8 cellular contexts compared by ENCODE assay signal in the genomic region with DNA sequence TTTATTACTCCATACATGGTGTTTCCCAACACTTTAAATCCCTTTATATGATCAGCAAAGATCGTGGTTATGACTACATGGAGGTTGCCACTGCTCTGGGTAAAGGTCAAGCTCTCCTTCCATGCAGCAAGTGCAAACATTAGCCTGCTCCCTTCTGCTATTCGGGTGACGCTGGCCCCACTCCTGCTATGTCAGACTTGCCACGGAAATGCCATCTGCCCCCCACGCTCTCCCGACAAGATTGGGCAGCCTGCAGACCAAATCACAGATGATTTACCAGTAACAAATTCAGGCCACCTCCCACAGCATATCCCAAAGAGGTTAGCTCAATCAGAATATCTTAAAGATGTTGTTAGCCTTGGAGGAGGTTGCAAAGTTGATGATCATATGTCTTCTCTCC.
"Had no signal": no experiment of that assay in that cellular context is flagged by ENCODE, and none has a peak within 500 bp of the region (broad histone marks: within the 10 kb centered on the region; RNA-seq: fewer than 3 reads in every experiment).

No MANE protein-coding gene starts in this region.

- H3K36me3 ChIP-seq: HAP-1 had no signal

- H3K4me1 ChIP-seq: HAP-1 had no signal

- H3K27ac Mint-ChIP-seq: HFFc6 had no signal

- H3K9me3 ChIP-seq: HAP-1 had no signal

- H3K27ac ChIP-seq: GM23248, HL-60 had no signal

- H3K4me3 Mint-ChIP-seq: HFFc6 had no signal

- H3K4me3 ChIP-seq: GM23248, HAP-1 had no signal

- ATAC-seq: HCT116 had no signal

- DNase-seq: GM23248, GOT3, H7, HFFc6, IMR-90 had no signal
